ENCODE assay signal across 8 cellular contexts in genomic region chr6:155495011-155495768, GRCh38. TPM values are rescaled to one million over a fixed set of nuclear protein-coding genes. Genes with fewer than 3 reads are reported as not detected.
DNase-seq lines count a peak whose midpoint lies in the region; ATAC-seq, FAIRE-seq and TF ChIP-seq lines count a peak whose summit lies in the region.

No MANE protein-coding gene starts in this region.

- H3K27me3 Mint-ChIP-seq in astrocyte (ENCODE audit: low read depth, unreplicated experiment): no peaks in the 10 kb centered on the region
- H3K27me3 Mint-ChIP-seq in activated naive CD4-positive, alpha-beta T cell treated with anti-CD3 and anti-CD28 coated beads, Interleukin-2, amount 10 ng/mL, durations not matched to agents 7 days and 5 days: no peaks in the 10 kb centered on the region

- peak overlapping the region; percentile 88 for H3K27ac Mint-ChIP-seq in astrocyte (ENCODE audit: unreplicated experiment)
- no peak overlapping the region for H3K27ac Mint-ChIP-seq in activated naive CD4-positive, alpha-beta T cell treated with anti-CD3 and anti-CD28 coated beads, Interleukin-2, amount 10 ng/mL, durations not matched to agents 7 days and 5 days

- no peak overlapping the region for H3K4me3 Mint-ChIP-seq in astrocyte (ENCODE audit: unreplicated experiment)
- H3K4me3 Mint-ChIP-seq in activated naive CD4-positive, alpha-beta T cell treated with anti-CD3 and anti-CD28 coated beads, Interleukin-2, amount 10 ng/mL, durations not matched to agents 7 days and 5 days: no peak overlapping the region

- CTCF ChIA-PET in activated naive CD4-positive, alpha-beta T cell treated with anti-CD3 and anti-CD28 coated beads, Interleukin-2, amount 10 ng/mL, durations not matched to agents 7 days and 5 days (lab: Charles Lee): no interaction called here

- H3K4me2 ChIP-seq in astrocyte (ENCODE audit: low read length): no peak overlapping the region

- FAIRE-seq in astrocyte (lab: Jason Lieb, UNC): no peak

- H3K9me3 ChIP-seq in astrocyte (ENCODE audit: insufficient read depth, low read depth, low read length): no peaks in the 10 kb centered on the region

- peaks cover 26% of the 10 kb centered on the region for H3K4me1 ChIP-seq in astrocyte (ENCODE audit: insufficient read depth, low read length)

- H3K9ac ChIP-seq in astrocyte (ENCODE audit: low read length): no peak overlapping the region

- no peaks in the 10 kb centered on the region for H3K27me3 ChIP-seq in astrocyte (ENCODE audit: insufficient read depth, low read length)

- no peaks in the 10 kb centered on the region for H3K36me3 Mint-ChIP-seq in astrocyte (ENCODE audit: low read depth, unreplicated experiment)
- H3K36me3 Mint-ChIP-seq in activated naive CD4-positive, alpha-beta T cell treated with anti-CD3 and anti-CD28 coated beads, Interleukin-2, amount 10 ng/mL, durations not matched to agents 7 days and 5 days: no peaks in the 10 kb centered on the region

- peaks cover 35% of the 10 kb centered on the region for H3K4me1 Mint-ChIP-seq in astrocyte (ENCODE audit: low read depth, unreplicated experiment)
- H3K4me1 Mint-ChIP-seq in activated naive CD4-positive, alpha-beta T cell treated with anti-CD3 and anti-CD28 coated beads, Interleukin-2, amount 10 ng/mL, durations not matched to agents 7 days and 5 days: no peaks in the 10 kb centered on the region

- peaks cover 6% of the 10 kb centered on the region for H3K9me3 Mint-ChIP-seq in astrocyte (ENCODE audit: unreplicated experiment)
- peaks cover 1% of the 10 kb centered on the region for H3K9me3 Mint-ChIP-seq in activated naive CD4-positive, alpha-beta T cell treated with anti-CD3 and anti-CD28 coated beads, Interleukin-2, amount 10 ng/mL, durations not matched to agents 7 days and 5 days

- H4K20me1 ChIP-seq in astrocyte (ENCODE audit: insufficient read depth, low read length): no peaks in the 10 kb centered on the region

- peak overlapping the region; percentile 79 for H2AFZ ChIP-seq in astrocyte (ENCODE audit: low read depth, low read length)

- peak overlapping the region; percentile 88 for H3K27ac ChIP-seq in astrocyte (ENCODE audit: low read depth, low read length)

- H3K36me3 ChIP-seq in astrocyte (ENCODE audit: insufficient read depth, low read length): no peaks in the 10 kb centered on the region

- no peak for ATAC-seq in GM19035 (IDR thresholded peaks at IDR 0.05; ENCODE audit: unreplicated experiment)

- DNase-seq in NCI-H748 (lab: John Stamatoyannopoulos, UW; ENCODE audit: unreplicated experiment) (peak; percentile 34), NCI-H748 treated with DMSO at 0.1 percent for 48 hours (lab: John Stamatoyannopoulos, UW) (no peak), astrocyte (ENCODE audit: low read depth) (peak; percentile 66), kidney glomerular epithelial cell (lab: John Stamatoyannopoulos, UW) (peak; percentile 24), ureter (ENCODE audit: low spot score) (peak; percentile 47), HPDE6-E6E7 (ENCODE audit: extremely low spot score) (no peak)
- no peak for DNase-seq in activated naive CD4-positive, alpha-beta T cell treated with anti-CD3 and anti-CD28 coated beads, Interleukin-2, amount 10 ng/mL, durations not matched to agents 7 days and 5 days

- H3K79me2 ChIP-seq in astrocyte (ENCODE audit: insufficient read depth, low read length): no peaks in the 10 kb centered on the region

- TF ChIP-seq CTCF in astrocyte (IDR thresholded peaks at IDR 0.05; ENCODE audit: insufficient read depth, low read depth, low read length): peak; percentile 27

- H3K4me3 ChIP-seq in astrocyte (ENCODE audit: insufficient read depth, low read depth, low read length): no peak overlapping the region

RNA-seq across cellular contexts. Expression of gene NOX3, which starts 39.6 kb away (rescaled TPM):
- 0.30 TPM in 1 of 2 replicates, not detected in the other for total RNA-seq in astrocyte
- total RNA-seq in ureter: not detected

Comparison
In these comparisons a context has a peak if more than half of its experiments do, and no peak if none do; other contexts are left out.
1. DNase-seq: peak in NCI-H748 (single experiment), astrocyte (single experiment), kidney glomerular epithelial cell (single experiment) and ureter (single experiment); none in NCI-H748 treated with DMSO at 0.1 percent for 48 hours (single experiment), activated naive CD4-positive, alpha-beta T cell treated with anti-CD3 and anti-CD28 coated beads, Interleukin-2, amount 10 ng/mL, durations not matched to agents 7 days and 5 days (single experiment) and HPDE6-E6E7 (single experiment).